Comparison of ENCODE assay signal across 11 cellular contexts in genomic region chr1:3186526-3186921, GRCh38.
DNase-seq lines count a peak whose midpoint lies in the region; ATAC-seq lines count a peak whose summit lies in the region.
"Had no signal": no experiment of that assay in that cellular context is flagged by ENCODE, and none has a peak within 500 bp of the region (broad histone marks: within the 10 kb centered on the region; RNA-seq: fewer than 3 reads in every experiment).

No MANE protein-coding gene starts in this region.

- peak; percentile 89 for DNase-seq in DMS153 (lab: John Stamatoyannopoulos, UW)
- peak; percentile 46 to 56 for DNase-seq in SJCRH30
- DNase-seq in left ventricle myocardium superior: peak; percentile 85
- DNase-seq in cerebellum (ENCODE audit: low spot score): no peak
- DNase-seq in activated naive CD4-positive, alpha-beta T cell (lab: John Stamatoyannopoulos, UW): no peak
- no peak for DNase-seq in inferior parietal cortex (ENCODE audit: extremely low spot score)
- DNase-seq: activated naive CD8-positive, alpha-beta T cell treated with anti-CD3 and anti-CD28 coated beads, Interleukin-2, amount 10 ng/mL, durations not matched to agents 7 days and 5 days; Calu3; NCI-H2107 had no signal

- intact Hi-C loops in left ventricle myocardium superior (cut with micrococcal nuclease): no loop called here

- H3K9me3 ChIP-seq in SJCRH30 (replicated peaks): no peaks in the 10 kb centered on the region

- H3K36me3 ChIP-seq in SJCRH30 (no peaks in the 10 kb centered on the region), rectal smooth muscle tissue (ENCODE audit: control insufficient read depth, insufficient read depth, low read length) (no peaks in the 10 kb centered on the region)

- no peak overlapping the region for H3K9ac ChIP-seq in rectal smooth muscle tissue (ENCODE audit: low read length)

- ATAC-seq in left ventricle myocardium superior (peak; percentile 81), GM18870 (IDR thresholded peaks at IDR 0.05; ENCODE audit: unreplicated experiment) (no peak)

- no peak overlapping the region for H3K4me3 ChIP-seq in SJCRH30
- H3K4me3 ChIP-seq in rectal smooth muscle tissue (ENCODE audit: low read length): peak overlapping the region; percentile 33

- H3K4me1 ChIP-seq in SJCRH30 (no peaks in the 10 kb centered on the region), rectal smooth muscle tissue (ENCODE audit: control insufficient read depth, insufficient read depth, low read length) (peaks cover 3% of the 10 kb centered on the region)

- H3K27ac ChIP-seq in SJCRH30: no peak overlapping the region
- H3K27ac ChIP-seq in rectal smooth muscle tissue (ENCODE audit: low read depth, low read length): no peak overlapping the region

- H3K27me3 ChIP-seq in SJCRH30 (no peaks in the 10 kb centered on the region), rectal smooth muscle tissue (ENCODE audit: control insufficient read depth, insufficient read depth, low read length) (no peaks in the 10 kb centered on the region)

Comparison
In these comparisons a context has a peak if more than half of its experiments do, and no peak if none do; other contexts are left out.
1. DNase-seq: peak in DMS153 (single experiment), SJCRH30 (2 of 2) and left ventricle myocardium superior (single experiment); none in cerebellum (single experiment), activated naive CD4-positive, alpha-beta T cell (0 of 4) and inferior parietal cortex (single experiment).